Comparison of ENCODE assay signal across 23 cellular contexts in genomic region chr20:44392088-44392775, GRCh38. TPM values are rescaled to one million over a fixed set of nuclear protein-coding genes. Genes with fewer than 3 reads are reported as not detected.
DNase-seq lines count a peak whose midpoint lies in the region; ATAC-seq, FAIRE-seq and TF ChIP-seq lines count a peak whose summit lies in the region.
"Had no signal": no experiment of that assay in that cellular context is flagged by ENCODE, and none has a peak within 500 bp of the region (broad histone marks: within the 10 kb centered on the region; RNA-seq: fewer than 3 reads in every experiment).

No MANE protein-coding gene starts in this region.

- H3K27me3 Mint-ChIP-seq in activated CD8-positive, alpha-beta T cell treated with anti-CD3 and anti-CD28 coated beads, Interleukin-2, amount 10 ng/mL, durations not matched to agents 7 days and 5 days (ENCODE audit: low read depth): peaks cover 2% of the 10 kb centered on the region

- H3K9me3 ChIP-seq in A549 (no peaks in the 10 kb centered on the region), colonic mucosa (no peaks in the 10 kb centered on the region), HepG2 (ENCODE audit: low read length) (no peaks in the 10 kb centered on the region), muscle layer of duodenum (ENCODE audit: control insufficient read depth in 1 of 2, low read length in 2 of 2) (no peaks in the 10 kb centered on the region), A673 (ENCODE audit: low read depth, low read length, poor library complexity, severe bottlenecking) (no peaks in the 10 kb centered on the region)
- H3K9me3 ChIP-seq: BE2C had no signal

- H3K9ac ChIP-seq in colonic mucosa (ENCODE audit: low read depth in 2 of 2, low read length in 2 of 2): peak overlapping the region in 1 of 2 donors; percentile 58
- H3K9ac ChIP-seq in HepG2 (ENCODE audit: insufficient read depth, low read depth, low read length): peak overlapping the region; percentile 37; the same call in 1 of the 2 replicates

- peaks cover 75% of the 10 kb centered on the region for H3K79me2 ChIP-seq in HepG2 (ENCODE audit: insufficient read depth, low read length)

- FAIRE-seq in A549 (lab: Jason Lieb, UNC) (no peak), HepG2 (lab: Jason Lieb, UNC) (no peak)
- FAIRE-seq: GM12892, GM18507, H54 had no signal

- H3K4me1 Mint-ChIP-seq in activated CD8-positive, alpha-beta T cell treated with anti-CD3 and anti-CD28 coated beads, Interleukin-2, amount 10 ng/mL, durations not matched to agents 7 days and 5 days (ENCODE audit: low read depth): peaks cover 6% of the 10 kb centered on the region

- H3K9me3 Mint-ChIP-seq in activated CD8-positive, alpha-beta T cell treated with anti-CD3 and anti-CD28 coated beads, Interleukin-2, amount 10 ng/mL, durations not matched to agents 7 days and 5 days (ENCODE audit: insufficient read depth): no peaks in the 10 kb centered on the region
- H3K9me3 Mint-ChIP-seq: CD4-positive, alpha-beta T cell; GM23338; IgD-negative memory B cell had no signal

- no peak overlapping the region for H3K27ac Mint-ChIP-seq in activated CD8-positive, alpha-beta T cell treated with anti-CD3 and anti-CD28 coated beads, Interleukin-2, amount 10 ng/mL, durations not matched to agents 7 days and 5 days
- H3K27ac Mint-ChIP-seq: CD4-positive, alpha-beta T cell; GM23338; IgD-negative memory B cell had no signal

- TF ChIP-seq RAD21 in A549 (conservative IDR thresholded peaks at IDR 0.05 in 1 of 2, IDR thresholded peaks at IDR 0.05 in 1 of 2) (no peak), HepG2 (CRISPR knock-in tag; IDR thresholded peaks at IDR 0.05) (no peak)

- no peak overlapping the region for H2AFZ ChIP-seq in HepG2 (ENCODE audit: low read length)
- H2AFZ ChIP-seq: GM23338 had no signal

- 88% methylated on average over 8 of the region's 8 CpGs for WGBS in A549 (ENCODE audit: missing lambda C conversion rate)
- WGBS in HepG2 (ENCODE audit: low lambda C conversion rate): 96% methylated on average over 8 of the region's 8 CpGs

- no peaks in the 10 kb centered on the region for H4K20me1 ChIP-seq in HepG2 (ENCODE audit: insufficient read depth, low read length)

- H3K36me3 Mint-ChIP-seq in activated CD8-positive, alpha-beta T cell treated with anti-CD3 and anti-CD28 coated beads, Interleukin-2, amount 10 ng/mL, durations not matched to agents 7 days and 5 days (ENCODE audit: low read depth): no peaks in the 10 kb centered on the region

- H3K27ac ChIP-seq in A549: peak overlapping the region; percentile 75 to 87
- peak overlapping the region; percentile 66 for H3K27ac ChIP-seq in colonic mucosa
- peak overlapping the region; percentile 94 for H3K27ac ChIP-seq in HepG2 (ENCODE audit: extremely low read length, insufficient read depth, low read length)
- H3K27ac ChIP-seq in muscle layer of duodenum (ENCODE audit: low read length): peak overlapping the region; percentile 51
- H3K27ac ChIP-seq in A673 (ENCODE audit: low read depth, low read length, poor library complexity, severe bottlenecking): no peak overlapping the region
- H3K27ac ChIP-seq: 22Rv1, HL-60 had no signal

- no peak overlapping the region for H3K4me3 Mint-ChIP-seq in activated CD8-positive, alpha-beta T cell treated with anti-CD3 and anti-CD28 coated beads, Interleukin-2, amount 10 ng/mL, durations not matched to agents 7 days and 5 days
- H3K4me3 Mint-ChIP-seq: CD4-positive, alpha-beta T cell; GM23338; IgD-negative memory B cell had no signal

- CTCF ChIA-PET in A549 (lab: Yijun Ruan, JAX) (interaction anchor here (0.6 to 10.5 kb wide), 5 partner anchors 10 to 177 kb away, joined by 3 to 147 read pairs (median 37); no protein-coding TSS in a partner anchor), HepG2 (lab: Yijun Ruan, JAX; ENCODE audit: low intra/inter-chr PET ratio, low total read pairs) (no interaction called here), A673 (lab: Charles Lee) (no interaction called here)
- CTCF ChIA-PET in activated CD8-positive, alpha-beta T cell treated with anti-CD3 and anti-CD28 coated beads, Interleukin-2, amount 10 ng/mL, durations not matched to agents 7 days and 5 days (lab: Charles Lee): interaction anchor here (1.2 to 5.2 kb wide), 3 partner anchors 8 to 218 kb away, joined by 3 to 26 read pairs (median 4); no protein-coding TSS in a partner anchor

- H3K27me3 ChIP-seq in colonic mucosa (no peaks in the 10 kb centered on the region), HepG2 (ENCODE audit: control insufficient read depth in 1 of 2, insufficient read depth in 2 of 2, low read length in 2 of 2) (no peaks in the 10 kb centered on the region), muscle layer of duodenum (ENCODE audit: low read depth, low read length) (peaks cover 6% of the 10 kb centered on the region), A673 (replicated peaks; ENCODE audit: insufficient read depth, low read depth, low read length, poor library complexity) (peaks cover 13% of the 10 kb centered on the region)

- in situ Hi-C loops in HepG2 (cut with HindIII; ENCODE audit: extremely low pct_ligation_motif_present, low pct_unique_long_range_greater_than_20kb): loop anchor here (5.0 kb wide), 1 partner anchor 70 kb away; no protein-coding TSS in a partner anchor

- H3K4me1 ChIP-seq in A549: peaks cover 69% of the 10 kb centered on the region
- H3K4me1 ChIP-seq in colonic mucosa: peaks cover 8% of the 10 kb centered on the region
- H3K4me1 ChIP-seq in HepG2 (ENCODE audit: insufficient read depth, low read length): peaks cover 86% of the 10 kb centered on the region
- H3K4me1 ChIP-seq in muscle layer of duodenum (ENCODE audit: control insufficient read depth in 1 of 2, insufficient read depth in 2 of 2, low read length in 2 of 2): peaks cover 0 to 7% of the 10 kb centered on the region in 2 donors
- no peaks in the 10 kb centered on the region for H3K4me1 ChIP-seq in A673 (ENCODE audit: insufficient read depth, low read length, poor library complexity, severe bottlenecking)
- H3K4me1 ChIP-seq: BE2C had no signal

- H3K4me3 ChIP-seq in A549 (no peak overlapping the region), colonic mucosa (no peak overlapping the region), HepG2 (replicated peaks in 1 of 3; ENCODE audit: insufficient read depth in 1 of 3, low read depth in 2 of 3, low read length in 3 of 3) (peak overlapping the region in 2 of 3 experiments; percentile 51 to 74; a peak in 2 of 6 replicates), muscle layer of duodenum (ENCODE audit: low read depth in 1 of 2, low read length in 2 of 2) (no peak overlapping the region), A673 (ENCODE audit: low read depth, low read length, poor library complexity, severe bottlenecking) (no peak overlapping the region)
- H3K4me3 ChIP-seq: GM23338 had no signal

- no peak for DNase-seq in A549 (ENCODE audit: low read depth in 1 of 2, low spot score in 1 of 2)
- DNase-seq in colonic mucosa: no peak
- no peak for DNase-seq in HepG2 (ENCODE audit: low spot score)
- DNase-seq in A673 (ENCODE audit: low spot score): no peak
- DNase-seq in HT-29 (ENCODE audit: low spot score): no peak
- DNase-seq in cortex of kidney (lab: John Stamatoyannopoulos, UW): no peak
- no peak for DNase-seq in activated CD8-positive, alpha-beta T cell treated with anti-CD3 and anti-CD28 coated beads, Interleukin-2, amount 10 ng/mL, durations not matched to agents 7 days and 5 days
- DNase-seq: BE2C; C1 segment of cervical spinal cord; CD4-positive, alpha-beta T cell; DMS153; DMS79; GDM1; HCEC 1CT had no signal

- no peak for TF ChIP-seq POLR2A in A549 (IDR thresholded peaks at IDR 0.05; ENCODE audit: low read length)
- TF ChIP-seq POLR2A in HepG2 (IDR thresholded peaks at IDR 0.05; ENCODE audit: insufficient read depth in 1 of 2, low read depth in 2 of 2, low read length in 2 of 2): no peak

- BruUV-seq in HepG2 (replicated peaks; lab: Mats Ljungman, UMichigan) (no TSS peak), A673 (replicated peaks; lab: Mats Ljungman, UMichigan) (no TSS peak)

- no peak for ATAC-seq in A549
- no peak for ATAC-seq in HepG2
- ATAC-seq in activated CD8-positive, alpha-beta T cell treated with anti-CD3 and anti-CD28 coated beads, Interleukin-2, amount 10 ng/mL, durations not matched to agents 7 days and 5 days: no peak
- ATAC-seq: GM23338 had no signal

- intact Hi-C loops in colonic mucosa (cut with DNase I) (loop anchor here (5.0 kb wide), 1 partner anchor 220 kb away; no protein-coding TSS in a partner anchor), HepG2 (cut with micrococcal nuclease; ENCODE audit: unreplicated experiment) (loop anchor here (5.0 kb wide), 3 partner anchors 35 to 215 kb away; partner anchors contain the start of gene HNF4A), A673 (cut with micrococcal nuclease; ENCODE audit: unreplicated experiment) (no loop called here)

- no peak overlapping the region for H3K4me2 ChIP-seq in A549
- H3K4me2 ChIP-seq in HepG2 (ENCODE audit: low read depth, low read length): peak overlapping the region; percentile 89
- H3K4me2 ChIP-seq: GM23338 had no signal

- H3K36me3 ChIP-seq in colonic mucosa (no peaks in the 10 kb centered on the region), HepG2 (replicated peaks in 1 of 2; ENCODE audit: control insufficient read depth in 1 of 2, insufficient read depth in 2 of 2, low read length in 2 of 2) (peaks cover 20 to 36% of the 10 kb centered on the region in 2 experiments), muscle layer of duodenum (ENCODE audit: control insufficient read depth in 1 of 2, insufficient read depth in 2 of 2, low read length in 2 of 2) (no peaks in the 10 kb centered on the region), A673 (ENCODE audit: insufficient read depth, low read length, poor library complexity, severe bottlenecking) (no peaks in the 10 kb centered on the region)
- H3K36me3 ChIP-seq: BE2C had no signal

- TF ChIP-seq CTCF in A549 (IDR thresholded peaks at IDR 0.05) (no peak), colonic mucosa (IDR thresholded peaks at IDR 0.05) (no peak), HepG2 (CRISPR knock-in tag; IDR thresholded peaks at IDR 0.05) (no peak), A673 (conservative IDR thresholded peaks at IDR 0.05; ENCODE audit: low read depth, low read length) (no peak)

- POLR2A ChIA-PET in A549 (lab: Yijun Ruan, JAX) (no interaction called here), HepG2 (lab: Yijun Ruan, JAX) (interaction anchor here (1.5 to 10.8 kb wide), 8 partner anchors 10 to 69 kb away, joined by 4 to 556 read pairs (median 33); partner anchors contain the start of gene HNF4A), A673 (lab: Charles Lee; ENCODE audit: low non-redundant PET) (no interaction called here)
- POLR2A ChIA-PET in activated CD8-positive, alpha-beta T cell treated with anti-CD3 and anti-CD28 coated beads, Interleukin-2, amount 10 ng/mL, durations not matched to agents 7 days and 5 days (lab: Charles Lee): no interaction called here

- TF ChIP-seq EP300 in A549 (IDR thresholded peaks at IDR 0.05) (no peak), HepG2 (IDR thresholded peaks at IDR 0.05; ENCODE audit: low read depth in 2 of 2, low read length in 2 of 2) (no peak), HepG2 (CRISPR knock-in tag; IDR thresholded peaks at IDR 0.05; ENCODE audit: borderline replicate concordance) (no peak)

RNA-seq across cellular contexts. Expression of gene HNF4A, which starts 36.7 kb away (rescaled TPM):
- polyA plus RNA-seq in A549 (2011; rRNA removed): 20.0 and 23.0 TPM in 2 replicates
- 16.7 and 23.8 TPM in 2 replicates for polyA plus RNA-seq in A549 (2012; cell fraction: cytosol; rRNA removed)
- 26.9 and 33.9 TPM in 2 replicates for polyA plus RNA-seq in A549 (2012; cell fraction: nucleus; rRNA removed)
- polyA plus RNA-seq in A549 (2017; fragmentation: RNase III; extraction: RNeasy Plus Mini Kit Qiagen cat#74134 plus additional on column Dnase treatment): 17.5 to 26.2 TPM (median 25.9 TPM) in 3 replicates
- 43.7 and 58.8 TPM in 2 replicates for polyA minus RNA-seq in A549 (2011; rRNA and poly(A)+ RNA removed)
- total RNA-seq in colonic mucosa: 100 to 1,000 TPM; 288 to 346 TPM
- 169 and 190 TPM in 2 replicates for total RNA-seq in HepG2 (2016; rRNA removed; fragmentation: Illumina TruSeq; extraction: Trizol)
- 29.0 and 32.3 TPM in 2 replicates for total RNA-seq in HepG2 (2016; cell fraction: cytosol; rRNA removed; fragmentation: Illumina TruSeq; extraction: Trizol; ENCODE audit: low read depth)
- 151 and 173 TPM in 2 replicates for total RNA-seq in HepG2 (2016; cell fraction: insoluble cytoplasmic fraction; rRNA removed; fragmentation: Illumina TruSeq; extraction: Trizol)
- total RNA-seq in HepG2 (2016; cell fraction: membrane; rRNA removed; fragmentation: Illumina TruSeq; extraction: Trizol): 112 and 124 TPM in 2 replicates
- total RNA-seq in HepG2 (2016; cell fraction: nucleus; rRNA removed; fragmentation: Illumina TruSeq; extraction: Trizol): 102 and 116 TPM in 2 replicates
- polyA plus RNA-seq in HepG2 (2011; rRNA removed): 80.9 and 112 TPM in 2 replicates
- polyA plus RNA-seq in HepG2 (2011; cell fraction: cytosol; rRNA removed): 42.6 and 51.4 TPM in 2 replicates
- 155 and 166 TPM in 2 replicates for polyA plus RNA-seq in HepG2 (2011; cell fraction: nucleus; rRNA removed)
- 118 and 127 TPM in 2 replicates for polyA plus RNA-seq in HepG2 (2012)
- 15.4 and 16.4 TPM in 2 replicates for polyA plus RNA-seq in HepG2 (2016; cell fraction: cytosol; fragmentation: Illumina TruSeq; extraction: Trizol; ENCODE audit: low read depth)
- polyA plus RNA-seq in HepG2 (2016; cell fraction: insoluble cytoplasmic fraction; fragmentation: Illumina TruSeq; extraction: Trizol; ENCODE audit: low read depth): 119 and 153 TPM in 2 replicates
- polyA plus RNA-seq in HepG2 (2016; cell fraction: membrane; fragmentation: Illumina TruSeq; extraction: Trizol; ENCODE audit: low read depth): 46.6 and 47.5 TPM in 2 replicates
- 182 and 192 TPM in 2 replicates for polyA plus RNA-seq in HepG2 (2016; cell fraction: nucleus; fragmentation: Illumina TruSeq; extraction: Trizol; ENCODE audit: insufficient read depth, low read depth)
- polyA minus RNA-seq in HepG2 (2011; rRNA and poly(A)+ RNA removed; ENCODE audit: low replicate concordance): 4.8 and 366 TPM in 2 replicates
- polyA minus RNA-seq in HepG2 (2011; cell fraction: cytosol; rRNA and poly(A)+ RNA removed): 84.1 and 95.5 TPM in 2 replicates
- 74.7 and 93.0 TPM in 2 replicates for polyA minus RNA-seq in HepG2 (2011; cell fraction: nucleus; rRNA and poly(A)+ RNA removed)
- total RNA-seq in A673 (2021): not detected in 2 replicates
- total RNA-seq in HT-29 (2014; rRNA removed; shearing (Covaris generic)): 63.8 and 70.7 TPM in 2 replicates
- not detected for total RNA-seq in activated CD8-positive, alpha-beta T cell treated with anti-CD3 and anti-CD28 coated beads, Interleukin-2, amount 10 ng/mL, durations not matched to agents 7 days and 5 days
- total RNA-seq: CD4-positive, alpha-beta T cell; Daoy; GM23338 had no signal
- polyA plus RNA-seq: GM23338, IgD-negative memory B cell had no signal

RNA-seq across cellular contexts. Expression of gene R3HDML, which starts 55.4 kb away (rescaled TPM):
- polyA plus RNA-seq in A549 (2011; rRNA removed): 1.2 and 1.3 TPM in 2 replicates
- 0.30 and 0.53 TPM in 2 replicates for polyA plus RNA-seq in A549 (2012; cell fraction: cytosol; rRNA removed)
- polyA plus RNA-seq in A549 (2012; cell fraction: nucleus; rRNA removed): 0.20 and 0.30 TPM in 2 replicates
- 0.37 to 1.0 TPM (median 0.96 TPM) in 3 replicates for polyA plus RNA-seq in A549 (2017; fragmentation: RNase III; extraction: RNeasy Plus Mini Kit Qiagen cat#74134 plus additional on column Dnase treatment)
- 1.5 and 2.1 TPM in 2 replicates for polyA minus RNA-seq in A549 (2011; rRNA and poly(A)+ RNA removed)
- total RNA-seq in colonic mucosa: not detected
- not detected in 2 replicates for total RNA-seq in HepG2 (2016; rRNA removed; fragmentation: Illumina TruSeq; extraction: Trizol)
- total RNA-seq in HepG2 (2016; cell fraction: cytosol; rRNA removed; fragmentation: Illumina TruSeq; extraction: Trizol; ENCODE audit: low read depth): not detected in 2 replicates
- not detected in 2 replicates for total RNA-seq in HepG2 (2016; cell fraction: insoluble cytoplasmic fraction; rRNA removed; fragmentation: Illumina TruSeq; extraction: Trizol)
- total RNA-seq in HepG2 (2016; cell fraction: membrane; rRNA removed; fragmentation: Illumina TruSeq; extraction: Trizol): not detected in 2 replicates
- total RNA-seq in HepG2 (2016; cell fraction: nucleus; rRNA removed; fragmentation: Illumina TruSeq; extraction: Trizol): not detected in 2 replicates
- not detected in 2 replicates for polyA plus RNA-seq in HepG2 (2011; rRNA removed)
- not detected in 2 replicates for polyA plus RNA-seq in HepG2 (2011; cell fraction: cytosol; rRNA removed)
- not detected in 2 replicates for polyA plus RNA-seq in HepG2 (2011; cell fraction: nucleus; rRNA removed)
- polyA plus RNA-seq in HepG2 (2012): not detected in 2 replicates
- polyA plus RNA-seq in HepG2 (2016; cell fraction: cytosol; fragmentation: Illumina TruSeq; extraction: Trizol; ENCODE audit: low read depth): not detected in 2 replicates
- not detected in 2 replicates for polyA plus RNA-seq in HepG2 (2016; cell fraction: insoluble cytoplasmic fraction; fragmentation: Illumina TruSeq; extraction: Trizol; ENCODE audit: low read depth)
- polyA plus RNA-seq in HepG2 (2016; cell fraction: membrane; fragmentation: Illumina TruSeq; extraction: Trizol; ENCODE audit: low read depth): not detected in 2 replicates
- not detected in 2 replicates for polyA plus RNA-seq in HepG2 (2016; cell fraction: nucleus; fragmentation: Illumina TruSeq; extraction: Trizol; ENCODE audit: insufficient read depth, low read depth)
- polyA minus RNA-seq in HepG2 (2011; rRNA and poly(A)+ RNA removed; ENCODE audit: low replicate concordance): not detected in 2 replicates
- not detected in 2 replicates for polyA minus RNA-seq in HepG2 (2011; cell fraction: cytosol; rRNA and poly(A)+ RNA removed)
- not detected in 2 replicates for polyA minus RNA-seq in HepG2 (2011; cell fraction: nucleus; rRNA and poly(A)+ RNA removed)
- not detected in 2 replicates for total RNA-seq in A673 (2021)
- total RNA-seq in HT-29 (2014; rRNA removed; shearing (Covaris generic)): not detected in 2 replicates
- not detected for total RNA-seq in activated CD8-positive, alpha-beta T cell treated with anti-CD3 and anti-CD28 coated beads, Interleukin-2, amount 10 ng/mL, durations not matched to agents 7 days and 5 days
- total RNA-seq: CD4-positive, alpha-beta T cell; Daoy; GM23338 had no signal
- polyA plus RNA-seq: GM23338, IgD-negative memory B cell had no signal

Comparison
In these comparisons a context has a peak if more than half of its experiments do, and no peak if none do; other contexts are left out.
1. H3K4me3 ChIP-seq: peak in HepG2 (2 of 3); none in A549 (single experiment), colonic mucosa (single experiment), muscle layer of duodenum (0 of 2) and A673 (single experiment).
2. RNA of gene HNF4A, which starts 36.7 kb away (total RNA-seq): 288 to 346 TPM in colonic mucosa, 29.0 to 190 TPM in HepG2 and 63.8 to 70.7 TPM in HT-29; not detected in A673 and not detected in activated CD8-positive, alpha-beta T cell treated with anti-CD3 and anti-CD28 coated beads, Interleukin-2, amount 10 ng/mL, durations not matched to agents 7 days and 5 days; every median in the first group is over 10 times any median in the second.
3. CTCF ChIA-PET loops: an anchor here in A549 (0.6 to 10.5 kb wide) and activated CD8-positive, alpha-beta T cell treated with anti-CD3 and anti-CD28 coated beads, Interleukin-2, amount 10 ng/mL, durations not matched to agents 7 days and 5 days (1.2 to 5.2 kb wide); none called in HepG2 and A673.